Comparison of ENCODE assay signal across 8 cellular contexts in the genomic region with DNA sequence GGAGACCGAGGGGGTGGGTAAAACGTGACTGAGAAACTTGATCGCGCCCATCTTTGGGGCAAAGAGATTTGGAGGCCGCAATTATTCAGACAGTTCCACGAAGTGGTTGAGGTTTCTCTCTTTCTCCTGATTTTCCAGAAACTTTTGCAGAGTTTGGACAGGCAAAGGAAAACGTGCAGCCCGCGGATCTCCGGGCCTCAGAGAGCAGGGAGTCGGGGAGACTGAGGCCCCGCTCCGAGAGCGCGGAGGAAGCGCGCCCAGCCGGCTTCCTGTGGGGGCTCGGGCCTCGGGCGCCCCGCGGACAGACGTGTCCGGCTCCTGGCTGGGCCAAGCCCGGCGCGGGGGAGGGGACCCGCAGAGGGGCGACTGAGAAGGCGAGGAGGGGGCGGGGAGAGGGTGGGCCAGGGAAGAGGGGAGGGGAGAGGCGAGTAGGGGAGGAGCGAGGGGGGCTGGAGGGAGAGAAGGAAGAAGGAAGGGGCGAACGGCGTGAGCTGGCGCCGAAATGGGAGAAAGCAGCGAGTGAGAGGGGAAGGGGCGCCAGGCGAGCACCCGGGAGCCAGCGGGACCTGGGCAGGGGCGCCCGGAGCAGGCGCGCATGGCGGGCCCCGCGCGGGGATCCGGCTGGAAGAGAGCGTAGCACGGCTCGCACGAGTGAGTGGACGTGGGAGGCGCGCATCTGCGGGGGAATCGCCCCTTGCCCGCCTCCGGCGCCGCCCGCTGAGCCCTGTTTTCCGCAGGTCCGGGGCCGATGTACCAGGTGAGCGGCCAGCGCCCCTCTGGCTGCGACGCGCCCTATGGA. TPM values are rescaled to one million over a fixed set of nuclear protein-coding genes. Genes with fewer than 3 reads are reported as not detected.
DNase-seq lines count a peak whose midpoint lies in the region; ATAC-seq and TF ChIP-seq lines count a peak whose summit lies in the region.

A gene with protein sequence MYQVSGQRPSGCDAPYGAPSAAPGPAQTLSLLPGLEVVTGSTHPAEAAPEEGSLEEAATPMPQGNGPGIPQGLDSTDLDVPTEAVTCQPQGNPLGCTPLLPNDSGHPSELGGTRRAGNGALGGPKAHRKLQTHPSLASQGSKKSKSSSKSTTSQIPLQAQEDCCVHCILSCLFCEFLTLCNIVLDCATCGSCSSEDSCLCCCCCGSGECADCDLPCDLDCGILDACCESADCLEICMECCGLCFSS (plus strand): TSS at position 467 of the 799 bp plus-strand sequence. CDS start 282 bp downstream, at position 749.

- H3K36me3 Mint-ChIP-seq in natural killer cell treated with Interleukin-12 subunit alpha and Interleukin-12 subunit beta and Interleukin-15 and Interleukin-18, amount 100 ng/mL, for 72 hours: no peaks in the 10 kb centered on the region

- H3K4me3 Mint-ChIP-seq in natural killer cell treated with Interleukin-12 subunit alpha and Interleukin-12 subunit beta and Interleukin-15 and Interleukin-18, amount 100 ng/mL, for 72 hours: peak within 1 kb of the TSS; percentile 41

- no peak within 1 kb of the TSS for H3K27ac Mint-ChIP-seq in natural killer cell treated with Interleukin-12 subunit alpha and Interleukin-12 subunit beta and Interleukin-15 and Interleukin-18, amount 100 ng/mL, for 72 hours

- H3K9me3 ChIP-seq in MG63: no peaks in the 10 kb centered on the region

- H3K4me3 ChIP-seq in AG04449 (ENCODE audit: low read depth, low read length): peak within 1 kb of the TSS; percentile 60
- H3K4me3 ChIP-seq in MG63: no peak within 1 kb of the TSS

- H3K36me3 ChIP-seq in MG63: no peaks in the 10 kb centered on the region

- peaks cover 35 to 54% of the 10 kb centered on the region in 2 donors for H3K27me3 Mint-ChIP-seq in natural killer cell treated with Interleukin-12 subunit alpha and Interleukin-12 subunit beta and Interleukin-15 and Interleukin-18, amount 100 ng/mL, for 72 hours

- H3K9me3 Mint-ChIP-seq in natural killer cell treated with Interleukin-12 subunit alpha and Interleukin-12 subunit beta and Interleukin-15 and Interleukin-18, amount 100 ng/mL, for 72 hours: no peaks in the 10 kb centered on the region

- H3K4me1 Mint-ChIP-seq in natural killer cell treated with Interleukin-12 subunit alpha and Interleukin-12 subunit beta and Interleukin-15 and Interleukin-18, amount 100 ng/mL, for 72 hours (ENCODE audit: low read depth in 2 of 2): peaks cover 0 to 13% of the 10 kb centered on the region in 2 donors

- no peak for ATAC-seq in natural killer cell treated with Interleukin-12 subunit alpha and Interleukin-12 subunit beta and Interleukin-15 and Interleukin-18, amount 100 ng/mL, for 72 hours
- ATAC-seq in GM18861 (IDR thresholded peaks at IDR 0.05; ENCODE audit: unreplicated experiment): no peak

- no peaks in the 10 kb centered on the region for H3K27me3 ChIP-seq in MG63

- TF ChIP-seq CTCF in AG04449 (IDR thresholded peaks at IDR 0.05; ENCODE audit: insufficient read depth, low read length, missing control alignments): no peak

- in situ Hi-C loops in endometrial microvascular endothelial cells (cut with HindIII; ENCODE audit: inconsistent ontology term, low pct_unique_long_range_greater_than_20kb, low sequenced_read_pairs): no loop called here

- POLR2A ChIA-PET in AG04449 (lab: Yijun Ruan, JAX): interaction anchor here (0.8 kb wide), 1 partner anchor 17 kb away, joined by 3 read pairs; no protein-coding TSS in a partner anchor

- CTCF ChIA-PET in AG04449 (lab: Yijun Ruan, JAX): no interaction called here

- DNase-seq in AG04449 (ENCODE audit: low read depth, low spot score) (no peak), NCI-H748 treated with DMSO at 0.1 percent for 48 hours (lab: John Stamatoyannopoulos, UW) (peak; percentile 16), RKO (ENCODE audit: low spot score) (no peak), MG63 (no peak)
- no peak for DNase-seq in natural killer cell treated with Interleukin-12 subunit alpha and Interleukin-12 subunit beta and Interleukin-15 and Interleukin-18, amount 100 ng/mL, for 72 hours (ENCODE audit: low spot score)
- no peak for DNase-seq in central memory CD4-positive, alpha-beta T cell

RNA-seq across cellular contexts. Expression of the gene that starts here (rescaled TPM):
- total RNA-seq in endometrial microvascular endothelial cells (ENCODE audit: inconsistent ontology term): 52.2 TPM
- not detected for total RNA-seq in natural killer cell treated with Interleukin-12 subunit alpha and Interleukin-12 subunit beta and Interleukin-15 and Interleukin-18, amount 100 ng/mL, for 72 hours
- not detected in 2 replicates for total RNA-seq in MG63 (2014; rRNA removed; shearing (Covaris generic); ENCODE audit: low replicate concordance)

Comparison
In these comparisons a context has a peak if more than half of its experiments do, and no peak if none do; other contexts are left out.
1. RNA of the gene that starts here (total RNA-seq): 52.2 TPM in endometrial microvascular endothelial cells (single experiment); not detected in natural killer cell treated with Interleukin-12 subunit alpha and Interleukin-12 subunit beta and Interleukin-15 and Interleukin-18, amount 100 ng/mL, for 72 hours and not detected in MG63; every median in the first group is over 10 times any median in the second.